ENCODE assay signal across 21 cellular contexts in the genomic region with DNA sequence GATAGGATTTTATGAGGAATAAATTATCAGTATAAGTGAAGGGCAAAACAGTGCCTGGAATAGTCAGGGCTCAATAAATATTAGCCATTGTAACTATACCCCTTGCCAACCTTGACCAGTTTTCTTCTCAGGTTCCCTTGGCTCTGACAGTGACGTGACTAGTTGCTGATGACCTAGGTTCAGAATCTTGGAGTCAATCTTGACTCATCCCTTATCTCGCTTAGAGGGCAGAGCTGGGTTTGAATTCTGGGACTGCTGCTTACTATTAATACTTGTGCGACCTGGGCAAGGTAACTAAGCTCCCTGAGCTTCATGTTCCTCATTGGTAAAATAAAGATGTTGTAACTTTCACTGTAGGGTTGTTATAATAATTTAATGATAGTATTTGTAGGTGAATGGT. TPM values are rescaled to one million over a fixed set of nuclear protein-coding genes. Genes with fewer than 3 reads are reported as not detected.
DNase-seq lines count a peak whose midpoint lies in the region; FAIRE-seq and TF ChIP-seq lines count a peak whose summit lies in the region.
"Had no signal": no experiment of that assay in that cellular context is flagged by ENCODE, and none has a peak within 500 bp of the region (broad histone marks: within the 10 kb centered on the region; RNA-seq: fewer than 3 reads in every experiment).

No MANE protein-coding gene starts in this region.

- H3K9ac ChIP-seq in trophoblast cell (ENCODE audit: low read length), result no peak overlapping the region
- H3K9ac ChIP-seq: BLaER1 had no signal

- no peak overlapping the region for H4K12ac ChIP-seq in trophoblast cell (ENCODE audit: low read depth, low read length)

- intact Hi-C loops in activated naive CD4-positive, alpha-beta T cell treated with anti-CD3 and anti-CD28 coated beads for 36 hours (cut with micrococcal nuclease), result no loop called here
- intact Hi-C loops in head of caudate nucleus (cut with DNase I), result loop anchor here (10.0 kb wide), 1 partner anchor 61 kb away; no protein-coding TSS in a partner anchor
- intact Hi-C loops in lower leg skin (cut with DNase I; ENCODE audit: low total_unique reads), result no loop called here

- peak overlapping the region; percentile 37 for H3K27ac Mint-ChIP-seq in activated naive CD4-positive, alpha-beta T cell treated with anti-CD3 and anti-CD28 coated beads for 36 hours
- H3K27ac Mint-ChIP-seq: CD4-positive, alpha-beta memory T cell; GM23338; HFFc6; IgD-negative memory B cell had no signal

- peaks cover 15% of the 10 kb centered on the region for H3K4me1 Mint-ChIP-seq in activated naive CD4-positive, alpha-beta T cell treated with anti-CD3 and anti-CD28 coated beads for 36 hours (ENCODE audit: low read depth)

- H3K36me3 ChIP-seq in brain microvascular endothelial cell (replicated peaks), result no peaks in the 10 kb centered on the region
- H3K36me3 ChIP-seq in trophoblast cell (ENCODE audit: control insufficient read depth in 1 of 2, insufficient read depth in 2 of 2, low read length in 2 of 2), result no peaks in the 10 kb centered on the region
- H3K36me3 ChIP-seq: BLaER1 had no signal

- CTCF ChIA-PET in activated naive CD4-positive, alpha-beta T cell treated with anti-CD3 and anti-CD28 coated beads for 36 hours (lab: Charles Lee), result interaction anchor here (0.5 to 12.1 kb wide), 4 partner anchors 28 to 214 kb away, joined by 4 to 443 read pairs (median 200); no protein-coding TSS in a partner anchor

- H3K4me2 ChIP-seq in trophoblast cell (ENCODE audit: low read length), result no peak overlapping the region
- H3K4me2 ChIP-seq: BLaER1, GM23338 had no signal

- H3K27ac ChIP-seq in brain microvascular endothelial cell, result no peak overlapping the region
- H3K27ac ChIP-seq in trophoblast cell (ENCODE audit: low read depth, low read length), result no peak overlapping the region
- H3K27ac ChIP-seq: 22Rv1, BLaER1 had no signal

- no peak overlapping the region for H3K4ac ChIP-seq in trophoblast cell (ENCODE audit: low read depth, low read length)

- no peak overlapping the region for H3K4me3 Mint-ChIP-seq in activated naive CD4-positive, alpha-beta T cell treated with anti-CD3 and anti-CD28 coated beads for 36 hours
- H3K4me3 Mint-ChIP-seq: CD14-positive monocyte; CD4-positive, alpha-beta memory T cell; GM23338; HFFc6; IgD-negative memory B cell had no signal

- H3K79me1 ChIP-seq in trophoblast cell (ENCODE audit: low read length), result peaks cover 13% of the 10 kb centered on the region

- no peak overlapping the region for H2BK5ac ChIP-seq in trophoblast cell (ENCODE audit: low read depth, low read length, poor library complexity)

- H3K9me3 Mint-ChIP-seq in activated naive CD4-positive, alpha-beta T cell treated with anti-CD3 and anti-CD28 coated beads for 36 hours, result no peaks in the 10 kb centered on the region
- H3K9me3 Mint-ChIP-seq: CD4-positive, alpha-beta memory T cell; GM23338; HFFc6; IgD-negative memory B cell had no signal

- no peak overlapping the region for H2BK120ac ChIP-seq in trophoblast cell (ENCODE audit: insufficient read depth, low read length, poor library complexity)

- no peak for TF ChIP-seq POLR2A in lower leg skin (IDR thresholded peaks at IDR 0.05)

- no peak overlapping the region for H2AK5ac ChIP-seq in trophoblast cell (ENCODE audit: low read length)

- TF ChIP-seq CTCF in brain microvascular endothelial cell (IDR thresholded peaks at IDR 0.05; ENCODE audit: low read depth, low read length, missing control alignments) (no peak), lower leg skin (IDR thresholded peaks at IDR 0.05) (no peak)

- H3K14ac ChIP-seq in trophoblast cell (ENCODE audit: low read length), result no peak overlapping the region

- H2BK12ac ChIP-seq in trophoblast cell (ENCODE audit: low read length), result no peak overlapping the region

- no peak overlapping the region for H4K91ac ChIP-seq in trophoblast cell (ENCODE audit: low read depth, low read length)

- no peak for DNase-seq in activated naive CD4-positive, alpha-beta T cell treated with anti-CD3 and anti-CD28 coated beads for 36 hours
- DNase-seq in activated naive CD4-positive, alpha-beta T cell (lab: John Stamatoyannopoulos, UW), result no peak
- DNase-seq in RCC 7860 (ENCODE audit: low spot score) (peak; percentile 66), brain microvascular endothelial cell (peak; percentile 24), trophoblast cell (peak; percentile 50 to 80), head of caudate nucleus (no peak), lower leg skin (ENCODE audit: low spot score in 2 of 2) (no peak), NOMO-1 treated with dmso at 0.1 percent for 144 hours (lab: John Stamatoyannopoulos, UW; ENCODE audit: unreplicated experiment) (no peak)
- DNase-seq: CD4-positive, alpha-beta memory T cell; DMS153; DMS79; GF-D8; HCEC 1CT; HFFc6 had no signal

- peaks cover 2% of the 10 kb centered on the region for H3K79me2 ChIP-seq in trophoblast cell (ENCODE audit: control insufficient read depth, insufficient read depth, low read length, poor library complexity)

- no peaks in the 10 kb centered on the region for H3K27me3 ChIP-seq in brain microvascular endothelial cell (replicated peaks)
- H3K27me3 ChIP-seq in trophoblast cell (ENCODE audit: insufficient read depth, low read length), result no peaks in the 10 kb centered on the region
- H3K27me3 ChIP-seq: BLaER1 had no signal

- H4K8ac ChIP-seq in trophoblast cell (ENCODE audit: low read depth, low read length), result no peak overlapping the region

- no peak overlapping the region for H3K18ac ChIP-seq in trophoblast cell (ENCODE audit: low read length)

- no peaks in the 10 kb centered on the region for H3K9me3 ChIP-seq in trophoblast cell (ENCODE audit: insufficient read depth, low read depth, low read length)
- H3K9me3 ChIP-seq: BLaER1 had no signal

- no peak overlapping the region for H2AFZ ChIP-seq in trophoblast cell (ENCODE audit: insufficient read depth, low read length, poor library complexity)
- H2AFZ ChIP-seq: GM23338 had no signal

- FAIRE-seq in RCC 7860 (lab: Jason Lieb, UNC), result peak; percentile 31
- FAIRE-seq: H54, HepG2 had no signal

- H3K4me1 ChIP-seq in trophoblast cell (ENCODE audit: control insufficient read depth in 1 of 2, insufficient read depth in 2 of 2, low read length in 2 of 2), result peaks cover 15 to 18% of the 10 kb centered on the region in 2 experiments

- in situ Hi-C loops in brain microvascular endothelial cell (cut with HindIII; ENCODE audit: low pct_ligation_motif_present, low sequenced_read_pairs), result no loop called here

- H3K23ac ChIP-seq in trophoblast cell (ENCODE audit: low read length), result no peak overlapping the region

- WGBS in trophoblast cell (ENCODE audit: extremely low coverage, insufficient coverage, insufficient read length), result no CpG with 5 or more reads among the region's 3 CpGs
- 86 to 94% methylated on average over 3 of the region's 3 CpGs for WGBS in lower leg skin, 2 donors

- H3K27me3 Mint-ChIP-seq in activated naive CD4-positive, alpha-beta T cell treated with anti-CD3 and anti-CD28 coated beads for 36 hours (ENCODE audit: low read depth), result no peaks in the 10 kb centered on the region
- H3K27me3 Mint-ChIP-seq: CD4-positive, alpha-beta memory T cell; IgD-negative memory B cell had no signal

- no peak overlapping the region for H3K4me3 ChIP-seq in brain microvascular endothelial cell (ENCODE audit: low read depth, low read length)
- H3K4me3 ChIP-seq in trophoblast cell (ENCODE audit: low read depth, low read length), result no peak overlapping the region
- H3K4me3 ChIP-seq in lower leg skin (ENCODE audit: low read depth, poor library complexity, severe bottlenecking), result no peak overlapping the region
- H3K4me3 ChIP-seq: BLaER1, GM23338 had no signal

- H3K36me3 Mint-ChIP-seq in activated naive CD4-positive, alpha-beta T cell treated with anti-CD3 and anti-CD28 coated beads for 36 hours (ENCODE audit: low read depth), result no peaks in the 10 kb centered on the region
- H3K36me3 Mint-ChIP-seq: CD14-positive monocyte; CD4-positive, alpha-beta memory T cell; IgD-negative memory B cell had no signal

RNA-seq across cellular contexts. Expression of gene CAMK2G, which starts 9.2 kb away (rescaled TPM):
- total RNA-seq in activated naive CD4-positive, alpha-beta T cell treated with anti-CD3 and anti-CD28 coated beads for 36 hours, result 10 to 100 TPM; 22.9 to 26.3 TPM
- polyA plus RNA-seq in trophoblast cell (2013), result 21.4 and 23.0 TPM in 2 replicates
- total RNA-seq in lower leg skin, result 10 to 100 TPM; 20.0 to 27.9 (median 24.2) TPM

RNA-seq across cellular contexts. Expression of gene PLAU, which starts 27.4 kb away (rescaled TPM):
- total RNA-seq in activated naive CD4-positive, alpha-beta T cell treated with anti-CD3 and anti-CD28 coated beads for 36 hours, result under 1 TPM; 0.26 to 0.27 TPM
- 5.6 and 6.2 TPM in 2 replicates for polyA plus RNA-seq in trophoblast cell (2013)
- total RNA-seq in lower leg skin, result 10 to 100 TPM; 12.7 to 28.5 (median 14.7) TPM
- polyA plus RNA-seq: CD4-positive, alpha-beta memory T cell; IgD-negative memory B cell had no signal

Comparison
In these comparisons a context has a peak if more than half of its experiments do, and no peak if none do; other contexts are left out.
1. DNase-seq: peak in RCC 7860 (single experiment), brain microvascular endothelial cell (single experiment) and trophoblast cell (2 of 2); none in activated naive CD4-positive, alpha-beta T cell treated with anti-CD3 and anti-CD28 coated beads for 36 hours (single experiment), activated naive CD4-positive, alpha-beta T cell (0 of 4), head of caudate nucleus (0 of 42), lower leg skin (0 of 2) and NOMO-1 treated with dmso at 0.1 percent for 144 hours (single experiment).
2. RNA of gene PLAU, which starts 27.4 kb away (total RNA-seq): 12.7 to 28.5 TPM in lower leg skin; 0.26 to 0.27 TPM in activated naive CD4-positive, alpha-beta T cell treated with anti-CD3 and anti-CD28 coated beads for 36 hours; every median in the first group is over 10 times any median in the second.